Comparison of ENCODE assay signal across 1 cellular context in the genomic region with DNA sequence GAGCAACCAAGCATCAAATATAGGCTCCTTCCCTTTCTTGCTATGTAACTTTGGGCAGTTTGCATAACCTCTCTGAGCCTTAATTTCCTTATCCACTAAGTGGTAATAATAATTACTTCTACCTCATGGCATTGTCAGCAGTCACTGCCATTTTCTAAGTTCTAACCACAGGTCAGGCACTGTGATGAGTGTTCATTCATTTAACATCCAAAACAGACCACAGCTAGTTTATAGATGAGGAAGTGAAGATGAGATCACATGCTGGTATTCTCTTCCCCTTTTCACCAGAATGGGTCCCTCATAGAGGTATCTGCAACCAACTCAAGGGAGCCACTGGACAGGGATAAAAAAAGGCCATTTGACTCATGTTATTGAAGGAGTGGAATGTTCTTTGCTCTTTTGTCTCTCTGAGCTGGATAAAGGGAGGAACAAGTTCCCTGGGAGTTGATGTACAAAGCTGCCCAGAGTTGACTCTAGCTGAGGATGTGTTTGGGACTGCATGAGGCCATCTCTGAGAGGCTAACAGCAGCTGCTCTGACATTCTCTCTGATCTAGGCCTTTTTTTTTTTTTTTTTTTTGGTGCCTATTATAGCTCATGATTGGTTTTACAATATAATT.
TF ChIP-seq lines count a peak whose summit lies in the region.

No MANE protein-coding gene starts in this region.

TF ChIP-seq in GM12878, 131 proteins besides CTCF, POLR2A, EP300 and RAD21 (continued from another document):
- TF ChIP-seq, protein P1, sequence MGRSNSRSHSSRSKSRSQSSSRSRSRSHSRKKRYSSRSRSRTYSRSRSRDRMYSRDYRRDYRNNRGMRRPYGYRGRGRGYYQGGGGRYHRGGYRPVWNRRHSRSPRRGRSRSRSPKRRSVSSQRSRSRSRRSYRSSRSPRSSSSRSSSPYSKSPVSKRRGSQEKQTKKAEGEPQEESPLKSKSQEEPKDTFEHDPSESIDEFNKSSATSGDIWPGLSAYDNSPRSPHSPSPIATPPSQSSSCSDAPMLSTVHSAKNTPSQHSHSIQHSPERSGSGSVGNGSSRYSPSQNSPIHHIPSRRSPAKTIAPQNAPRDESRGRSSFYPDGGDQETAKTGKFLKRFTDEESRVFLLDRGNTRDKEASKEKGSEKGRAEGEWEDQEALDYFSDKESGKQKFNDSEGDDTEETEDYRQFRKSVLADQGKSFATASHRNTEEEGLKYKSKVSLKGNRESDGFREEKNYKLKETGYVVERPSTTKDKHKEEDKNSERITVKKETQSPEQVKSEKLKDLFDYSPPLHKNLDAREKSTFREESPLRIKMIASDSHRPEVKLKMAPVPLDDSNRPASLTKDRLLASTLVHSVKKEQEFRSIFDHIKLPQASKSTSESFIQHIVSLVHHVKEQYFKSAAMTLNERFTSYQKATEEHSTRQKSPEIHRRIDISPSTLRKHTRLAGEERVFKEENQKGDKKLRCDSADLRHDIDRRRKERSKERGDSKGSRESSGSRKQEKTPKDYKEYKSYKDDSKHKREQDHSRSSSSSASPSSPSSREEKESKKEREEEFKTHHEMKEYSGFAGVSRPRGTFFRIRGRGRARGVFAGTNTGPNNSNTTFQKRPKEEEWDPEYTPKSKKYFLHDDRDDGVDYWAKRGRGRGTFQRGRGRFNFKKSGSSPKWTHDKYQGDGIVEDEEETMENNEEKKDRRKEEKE (IDR thresholded peaks at IDR 0.05): no peak
- peak; percentile 93 for TF ChIP-seq BHLHE40 (IDR thresholded peaks at IDR 0.05; ENCODE audit: borderline replicate concordance in 1 of 2, low read depth in 2 of 2, low read length in 1 of 2)
- TF ChIP-seq LARP7 (IDR thresholded peaks at IDR 0.05): no peak
- no peak for TF ChIP-seq KLF5 (IDR thresholded peaks at IDR 0.05; ENCODE audit: partially characterized antibody)
- TF ChIP-seq, protein P2, sequence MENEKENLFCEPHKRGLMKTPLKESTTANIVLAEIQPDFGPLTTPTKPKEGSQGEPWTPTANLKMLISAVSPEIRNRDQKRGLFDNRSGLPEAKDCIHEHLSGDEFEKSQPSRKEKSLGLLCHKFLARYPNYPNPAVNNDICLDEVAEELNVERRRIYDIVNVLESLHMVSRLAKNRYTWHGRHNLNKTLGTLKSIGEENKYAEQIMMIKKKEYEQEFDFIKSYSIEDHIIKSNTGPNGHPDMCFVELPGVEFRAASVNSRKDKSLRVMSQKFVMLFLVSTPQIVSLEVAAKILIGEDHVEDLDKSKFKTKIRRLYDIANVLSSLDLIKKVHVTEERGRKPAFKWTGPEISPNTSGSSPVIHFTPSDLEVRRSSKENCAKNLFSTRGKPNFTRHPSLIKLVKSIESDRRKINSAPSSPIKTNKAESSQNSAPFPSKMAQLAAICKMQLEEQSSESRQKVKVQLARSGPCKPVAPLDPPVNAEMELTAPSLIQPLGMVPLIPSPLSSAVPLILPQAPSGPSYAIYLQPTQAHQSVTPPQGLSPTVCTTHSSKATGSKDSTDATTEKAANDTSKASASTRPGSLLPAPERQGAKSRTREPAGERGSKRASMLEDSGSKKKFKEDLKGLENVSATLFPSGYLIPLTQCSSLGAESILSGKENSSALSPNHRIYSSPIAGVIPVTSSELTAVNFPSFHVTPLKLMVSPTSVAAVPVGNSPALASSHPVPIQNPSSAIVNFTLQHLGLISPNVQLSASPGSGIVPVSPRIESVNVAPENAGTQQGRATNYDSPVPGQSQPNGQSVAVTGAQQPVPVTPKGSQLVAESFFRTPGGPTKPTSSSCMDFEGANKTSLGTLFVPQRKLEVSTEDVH (IDR thresholded peaks at IDR 0.05; ENCODE audit: low read depth, partially characterized antibody): no peak
- no peak for TF ChIP-seq ZNF622 (IDR thresholded peaks at IDR 0.05)
